8 cellular contexts compared by ENCODE assay signal in the genomic region with DNA sequence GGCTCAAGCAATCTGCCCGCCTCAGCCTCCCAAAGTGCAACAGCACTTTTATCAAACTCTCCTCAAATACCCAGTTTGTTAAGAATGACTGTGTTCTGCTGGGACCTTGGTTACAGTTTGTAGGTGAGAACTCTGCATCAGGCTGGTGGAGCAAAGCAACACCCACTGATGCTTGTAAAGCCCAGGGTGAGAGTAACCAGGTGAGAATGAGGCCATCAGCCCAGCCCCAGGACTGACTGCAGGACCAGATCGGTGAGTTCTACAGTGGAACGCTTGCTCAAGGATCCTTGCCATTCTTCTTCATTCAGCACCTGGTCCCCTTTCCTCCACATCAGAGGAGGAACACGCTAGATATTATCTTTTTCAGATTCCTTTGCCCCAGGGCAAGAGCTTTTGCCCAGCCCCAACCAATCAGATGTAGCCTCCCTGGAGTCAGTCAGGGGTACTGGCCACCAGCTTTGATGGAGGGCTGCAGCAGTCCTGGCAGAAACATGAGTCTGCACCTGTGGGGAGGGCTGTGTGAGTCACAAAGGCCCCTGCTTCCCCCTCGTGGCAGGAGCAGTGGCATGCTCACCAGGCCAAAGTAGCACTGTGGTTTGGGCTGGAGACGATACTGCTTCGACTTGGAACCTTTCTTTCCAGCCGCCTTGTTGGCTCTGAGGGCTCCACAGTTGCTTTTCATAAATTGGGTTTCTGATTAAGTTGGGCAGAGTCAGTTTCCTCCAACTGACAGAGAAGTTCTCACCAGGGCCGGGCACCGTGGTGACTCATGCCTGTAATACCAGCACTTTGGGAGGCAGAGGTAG. TPM values are rescaled to one million over a fixed set of nuclear protein-coding genes. Genes with fewer than 3 reads are reported as not detected.
DNase-seq lines count a peak whose midpoint lies in the region; ATAC-seq and TF ChIP-seq lines count a peak whose summit lies in the region.

No MANE protein-coding gene starts in this region.

- H3K9me2 ChIP-seq in MM.1S (replicated peaks; ENCODE audit: insufficient read depth, low read length), result no peaks in the 10 kb centered on the region

- no peak overlapping the region for H2AFZ ChIP-seq in MM.1S (ENCODE audit: low read length)

- H3K27ac ChIP-seq in MM.1S (ENCODE audit: low read length) (no peak overlapping the region), lower lobe of right lung (no peak overlapping the region)

- H3K4me3 Mint-ChIP-seq in central memory CD8-positive, alpha-beta T cell, result no peak overlapping the region

- H3K36me3 Mint-ChIP-seq in central memory CD8-positive, alpha-beta T cell (ENCODE audit: insufficient read depth), result peaks cover 2% of the 10 kb centered on the region

- DNase-seq in AG08396 (ENCODE audit: low spot score), result peak; percentile 60
- peak; percentile 77 for DNase-seq in MM.1S
- DNase-seq in central memory CD8-positive, alpha-beta T cell (ENCODE audit: low spot score in 2 of 2), result peak; percentile 50 to 62
- peak; percentile 65 for DNase-seq in lower lobe of right lung
- peak; percentile 46 for DNase-seq in stimulated activated CD8-positive, alpha-beta memory T cell treated with anti-CD3 and anti-CD28 coated beads, Interleukin-4, amount 100 ng/mL, for 24 hours (ENCODE audit: low read depth)
- no peak for DNase-seq in sciatic nerve (ENCODE audit: low spot score)

- peak overlapping the region; percentile 72 for H3K27ac Mint-ChIP-seq in central memory CD8-positive, alpha-beta T cell (ENCODE audit: low read depth)

- H3K27me3 Mint-ChIP-seq in central memory CD8-positive, alpha-beta T cell, result no peaks in the 10 kb centered on the region

- ATAC-seq in GM18511 (IDR thresholded peaks at IDR 0.05; ENCODE audit: unreplicated experiment) (peak; percentile 72), lower lobe of right lung (peak; percentile 42 to 63), sciatic nerve (no peak)
- ATAC-seq in activated CD4-positive, CD25-positive, alpha-beta regulatory T cell treated with anti-CD3 and anti-CD28 coated beads, Interleukin-2, amount 50 U/mL, for 24 hours, result peak; percentile 82 to 85
- ATAC-seq in central memory CD8-positive, alpha-beta T cell (replicated peaks; ENCODE audit: extremely low read depth, poor library complexity, severe bottlenecking), result peak; percentile 81

- no peaks in the 10 kb centered on the region for H3K79me2 ChIP-seq in MM.1S (ENCODE audit: low read length)

- H3K9me3 ChIP-seq in MM.1S (replicated peaks; ENCODE audit: insufficient read depth, low read length) (no peaks in the 10 kb centered on the region), lower lobe of right lung (no peaks in the 10 kb centered on the region)

- H3K4me3 ChIP-seq in MM.1S (ENCODE audit: low read length) (no peak overlapping the region), lower lobe of right lung (no peak overlapping the region)

- 0 out of 2 replicates have a peak overlapping the region, but pooled peaks have one; percentile 19 for H3K4me2 ChIP-seq in MM.1S (ENCODE audit: low read depth, low read length)

- H4K20me1 ChIP-seq in MM.1S (ENCODE audit: insufficient read depth, low read length), result no peaks in the 10 kb centered on the region

- H3K9ac ChIP-seq in MM.1S (ENCODE audit: low read length), result no peak overlapping the region

- peak; percentile 82 for TF ChIP-seq CTCF in MM.1S (IDR thresholded peaks at IDR 0.05; ENCODE audit: low read length)
- TF ChIP-seq CTCF in lower lobe of right lung (IDR thresholded peaks at IDR 0.05), result peak; percentile 60

- peaks cover 32% of the 10 kb centered on the region for H3K4me1 Mint-ChIP-seq in central memory CD8-positive, alpha-beta T cell

- H3K4me1 ChIP-seq in MM.1S (ENCODE audit: low read length) (no peaks in the 10 kb centered on the region), lower lobe of right lung (peaks cover 31% of the 10 kb centered on the region)

- peaks cover 46% of the 10 kb centered on the region for H3K27me3 ChIP-seq in MM.1S (replicated peaks; ENCODE audit: insufficient read depth, low read length)
- no peaks in the 10 kb centered on the region for H3K27me3 ChIP-seq in lower lobe of right lung (ENCODE audit: low read depth)

- intact Hi-C loops in lower lobe of right lung (cut with DNase I), result no loop called here
- intact Hi-C loops in sciatic nerve (cut with DNase I), result no loop called here

- H3K36me3 ChIP-seq in MM.1S (replicated peaks; ENCODE audit: insufficient read depth, low read length) (no peaks in the 10 kb centered on the region), lower lobe of right lung (no peaks in the 10 kb centered on the region)

- H3F3A ChIP-seq in MM.1S (ENCODE audit: insufficient read depth, low read length), result no peaks in the 10 kb centered on the region

- H3K9me3 Mint-ChIP-seq in central memory CD8-positive, alpha-beta T cell, result no peaks in the 10 kb centered on the region

RNA-seq across cellular contexts. Expression of a gene that starts 3.5 kb away (rescaled TPM):
- 187 TPM for total RNA-seq in lower lobe of right lung
- 138 TPM for total RNA-seq in sciatic nerve

RNA-seq across cellular contexts. Expression of a gene that starts 49.1 kb away (rescaled TPM):
- total RNA-seq in lower lobe of right lung (12.9 TPM), sciatic nerve (7.9 TPM)

RNA-seq across cellular contexts. Expression of a gene that starts 56.1 kb away (rescaled TPM):
- total RNA-seq in lower lobe of right lung (0.32 TPM), sciatic nerve (not detected)
